ENCODE assay signal across 24 cellular contexts in genomic region chr3:45491344-45491743, GRCh38.
DNase-seq lines count a peak whose midpoint lies in the region; ATAC-seq and TF ChIP-seq lines count a peak whose summit lies in the region.
"Had no signal": no experiment of that assay in that cellular context is flagged by ENCODE, and none has a peak within 500 bp of the region (broad histone marks: within the 10 kb centered on the region; RNA-seq: fewer than 3 reads in every experiment).

No MANE protein-coding gene starts in this region.

- no peak overlapping the region for H2BK12ac ChIP-seq in trophoblast cell (ENCODE audit: low read length)

- H2AFZ ChIP-seq in trophoblast cell (ENCODE audit: insufficient read depth, low read length, poor library complexity) (no peak overlapping the region), MM.1S (ENCODE audit: low read length) (no peak overlapping the region)
- H2AFZ ChIP-seq: GM23248 had no signal

- H3K79me2 ChIP-seq in trophoblast cell (ENCODE audit: control insufficient read depth, insufficient read depth, low read length, poor library complexity), result no peaks in the 10 kb centered on the region
- no peaks in the 10 kb centered on the region for H3K79me2 ChIP-seq in MM.1S (ENCODE audit: low read length)

- H3K23ac ChIP-seq in trophoblast cell (ENCODE audit: low read length), result no peak overlapping the region

- H3K27me3 ChIP-seq in trophoblast cell (ENCODE audit: insufficient read depth, low read length) (no peaks in the 10 kb centered on the region), MM.1S (replicated peaks; ENCODE audit: insufficient read depth, low read length) (no peaks in the 10 kb centered on the region)
- H3K27me3 ChIP-seq: ascending aorta, gastrocnemius medialis, tibial nerve had no signal

- ATAC-seq in activated naive CD8-positive, alpha-beta T cell treated with anti-CD3 and anti-CD28 coated beads, Interleukin-2, amount 50 U/mL, for 24 hours, result peak; percentile 69
- ATAC-seq in activated T-cell treated with anti-CD3 and anti-CD28 coated beads, Interleukin-2, amount 50 U/mL, for 4 hours, result peak; percentile 63 to 67
- ATAC-seq: gastrocnemius medialis; stimulated activated naive B cell treated with anti-CD40 and anti-IgM and Interleukin-4, amounts not matched to agents 10 μg/mL and 1 μg/mL and 100 μg/mL, for 72 hours had no signal

- DNase-seq in activated naive CD8-positive, alpha-beta T cell treated with anti-CD3 and anti-CD28 coated beads, Interleukin-2, amount 50 U/mL, for 24 hours, result no peak
- DNase-seq in activated naive CD8-positive, alpha-beta T cell treated with anti-CD3 and anti-CD28 coated beads for 36 hours, result no peak
- DNase-seq in activated T-cell treated with anti-CD3 and anti-CD28 coated beads, Interleukin-2, amount 50 U/mL, for 4 hours, result no peak
- peak; percentile 52 to 70 for DNase-seq in trophoblast cell
- DNase-seq in DMS53 treated with DMSO at 0.1 percent for 48 hours (lab: John Stamatoyannopoulos, UW; ENCODE audit: unreplicated experiment), result no peak
- DNase-seq in MM.1S, result no peak
- DNase-seq: activated CD8-positive, alpha-beta memory T cell treated with anti-CD3 and anti-CD28 coated beads for 24 hours; activated gamma-delta T cell treated with Interleukin-2 at 50 U/mL for 16 hours; CD8-positive, alpha-beta memory T cell; DMS53; effector CD4-positive, alpha-beta T cell; gastrocnemius medialis; GM23248; NCI-H1436 treated with DMSO at 0.1 percent for 48 hours; NCI-H69; occipital lobe; Right ventricle myocardium superior; small intestine; stimulated activated naive B cell treated with anti-CD40 and anti-IgM and Interleukin-4, amounts not matched to agents 10 μg/mL and 1 μg/mL and 100 μg/mL, for 72 hours; SW 1271 had no signal

- H3K4me1 Mint-ChIP-seq in activated naive CD8-positive, alpha-beta T cell treated with anti-CD3 and anti-CD28 coated beads, Interleukin-2, amount 50 U/mL, for 24 hours, result peaks cover 5% of the 10 kb centered on the region
- H3K4me1 Mint-ChIP-seq in activated naive CD8-positive, alpha-beta T cell treated with anti-CD3 and anti-CD28 coated beads for 36 hours, result peaks cover 8% of the 10 kb centered on the region
- H3K4me1 Mint-ChIP-seq in activated T-cell treated with anti-CD3 and anti-CD28 coated beads, Interleukin-2, amount 50 U/mL, for 4 hours (ENCODE audit: low read depth), result peaks cover 7% of the 10 kb centered on the region
- peaks cover 10% of the 10 kb centered on the region for H3K4me1 Mint-ChIP-seq in stimulated activated naive CD8-positive, alpha-beta T cell treated with anti-CD3 and anti-CD28 coated beads, Interleukin-15, Interleukin-2, amounts not matched to agents 100 ng/mL and 50 ng/mL, for 24 hours (ENCODE audit: low read depth)
- H3K4me1 Mint-ChIP-seq: stimulated activated naive B cell treated with anti-CD40 and anti-IgM and Interleukin-4, amounts not matched to agents 10 μg/mL and 1 μg/mL and 100 μg/mL, for 72 hours had no signal

- H3K27ac ChIP-seq in trophoblast cell (ENCODE audit: low read depth, low read length) (no peak overlapping the region), MM.1S (ENCODE audit: low read length) (no peak overlapping the region)
- H3K27ac ChIP-seq: ascending aorta, gastrocnemius medialis, GM23248, HL-60, tibial nerve had no signal

- H3K4me1 ChIP-seq in trophoblast cell (ENCODE audit: control insufficient read depth in 1 of 2, insufficient read depth in 2 of 2, low read length in 2 of 2) (peaks cover 4 to 18% of the 10 kb centered on the region in 2 experiments), MM.1S (ENCODE audit: low read length) (no peaks in the 10 kb centered on the region)
- H3K4me1 ChIP-seq: ascending aorta, tibial nerve had no signal

- H4K20me1 ChIP-seq in MM.1S (ENCODE audit: insufficient read depth, low read length), result no peaks in the 10 kb centered on the region

- H4K91ac ChIP-seq in trophoblast cell (ENCODE audit: low read depth, low read length), result no peak overlapping the region

- TF ChIP-seq CTCF in MM.1S (IDR thresholded peaks at IDR 0.05; ENCODE audit: low read length), result no peak

- no peak overlapping the region for H2BK120ac ChIP-seq in trophoblast cell (ENCODE audit: insufficient read depth, low read length, poor library complexity)

- H4K12ac ChIP-seq in trophoblast cell (ENCODE audit: low read depth, low read length), result no peak overlapping the region

- H4K8ac ChIP-seq in trophoblast cell (ENCODE audit: low read depth, low read length), result no peak overlapping the region

- no peaks in the 10 kb centered on the region for H3K27me3 Mint-ChIP-seq in activated naive CD8-positive, alpha-beta T cell treated with anti-CD3 and anti-CD28 coated beads, Interleukin-2, amount 50 U/mL, for 24 hours
- H3K27me3 Mint-ChIP-seq in activated naive CD8-positive, alpha-beta T cell treated with anti-CD3 and anti-CD28 coated beads for 36 hours, result no peaks in the 10 kb centered on the region
- no peaks in the 10 kb centered on the region for H3K27me3 Mint-ChIP-seq in activated T-cell treated with anti-CD3 and anti-CD28 coated beads, Interleukin-2, amount 50 U/mL, for 4 hours (ENCODE audit: low read depth)
- H3K27me3 Mint-ChIP-seq in stimulated activated naive CD8-positive, alpha-beta T cell treated with anti-CD3 and anti-CD28 coated beads, Interleukin-15, Interleukin-2, amounts not matched to agents 100 ng/mL and 50 ng/mL, for 24 hours, result no peaks in the 10 kb centered on the region
- H3K27me3 Mint-ChIP-seq: CD8-positive, alpha-beta memory T cell; stimulated activated naive B cell treated with anti-CD40 and anti-IgM and Interleukin-4, amounts not matched to agents 10 μg/mL and 1 μg/mL and 100 μg/mL, for 72 hours had no signal

- no peak overlapping the region for H3K27ac Mint-ChIP-seq in activated naive CD8-positive, alpha-beta T cell treated with anti-CD3 and anti-CD28 coated beads, Interleukin-2, amount 50 U/mL, for 24 hours
- H3K27ac Mint-ChIP-seq in activated naive CD8-positive, alpha-beta T cell treated with anti-CD3 and anti-CD28 coated beads for 36 hours, result no peak overlapping the region
- peak overlapping the region; percentile 33 for H3K27ac Mint-ChIP-seq in stimulated activated naive CD8-positive, alpha-beta T cell treated with anti-CD3 and anti-CD28 coated beads, Interleukin-15, Interleukin-2, amounts not matched to agents 100 ng/mL and 50 ng/mL, for 24 hours
- H3K27ac Mint-ChIP-seq: stimulated activated naive B cell treated with anti-CD40 and anti-IgM and Interleukin-4, amounts not matched to agents 10 μg/mL and 1 μg/mL and 100 μg/mL, for 72 hours had no signal

- H3K14ac ChIP-seq in trophoblast cell (ENCODE audit: low read length), result no peak overlapping the region

- H2BK5ac ChIP-seq in trophoblast cell (ENCODE audit: low read depth, low read length, poor library complexity), result no peak overlapping the region

- no CpG with 5 or more reads among the region's 8 CpGs for WGBS in trophoblast cell (ENCODE audit: extremely low coverage, insufficient coverage, insufficient read length)

- H3K4ac ChIP-seq in trophoblast cell (ENCODE audit: low read depth, low read length), result no peak overlapping the region

- H3K9ac ChIP-seq in trophoblast cell (ENCODE audit: low read length), result no peak overlapping the region
- H3K9ac ChIP-seq in MM.1S (ENCODE audit: low read length), result no peak overlapping the region
- H3K9ac ChIP-seq: GM23248 had no signal

- no peaks in the 10 kb centered on the region for H3K9me2 ChIP-seq in MM.1S (replicated peaks; ENCODE audit: insufficient read depth, low read length)

- peaks cover 5% of the 10 kb centered on the region for H3K79me1 ChIP-seq in trophoblast cell (ENCODE audit: low read length)

- H2AK5ac ChIP-seq in trophoblast cell (ENCODE audit: low read length), result peak overlapping the region; percentile 5

- H3K36me3 Mint-ChIP-seq in activated naive CD8-positive, alpha-beta T cell treated with anti-CD3 and anti-CD28 coated beads, Interleukin-2, amount 50 U/mL, for 24 hours (ENCODE audit: low read depth), result peaks cover 25% of the 10 kb centered on the region
- H3K36me3 Mint-ChIP-seq in activated naive CD8-positive, alpha-beta T cell treated with anti-CD3 and anti-CD28 coated beads for 36 hours, result peaks cover 8% of the 10 kb centered on the region
- peaks cover 27% of the 10 kb centered on the region for H3K36me3 Mint-ChIP-seq in activated T-cell treated with anti-CD3 and anti-CD28 coated beads, Interleukin-2, amount 50 U/mL, for 4 hours (ENCODE audit: insufficient read depth)
- H3K36me3 Mint-ChIP-seq in stimulated activated naive CD8-positive, alpha-beta T cell treated with anti-CD3 and anti-CD28 coated beads, Interleukin-15, Interleukin-2, amounts not matched to agents 100 ng/mL and 50 ng/mL, for 24 hours (ENCODE audit: low read depth), result peaks cover 52% of the 10 kb centered on the region

- no peaks in the 10 kb centered on the region for H3K9me3 Mint-ChIP-seq in activated naive CD8-positive, alpha-beta T cell treated with anti-CD3 and anti-CD28 coated beads, Interleukin-2, amount 50 U/mL, for 24 hours
- no peaks in the 10 kb centered on the region for H3K9me3 Mint-ChIP-seq in activated naive CD8-positive, alpha-beta T cell treated with anti-CD3 and anti-CD28 coated beads for 36 hours
- H3K9me3 Mint-ChIP-seq in activated T-cell treated with anti-CD3 and anti-CD28 coated beads, Interleukin-2, amount 50 U/mL, for 4 hours, result no peaks in the 10 kb centered on the region
- no peaks in the 10 kb centered on the region for H3K9me3 Mint-ChIP-seq in stimulated activated naive CD8-positive, alpha-beta T cell treated with anti-CD3 and anti-CD28 coated beads, Interleukin-15, Interleukin-2, amounts not matched to agents 100 ng/mL and 50 ng/mL, for 24 hours
- H3K9me3 Mint-ChIP-seq: CD8-positive, alpha-beta memory T cell; stimulated activated naive B cell treated with anti-CD40 and anti-IgM and Interleukin-4, amounts not matched to agents 10 μg/mL and 1 μg/mL and 100 μg/mL, for 72 hours had no signal

- H3K4me2 ChIP-seq in trophoblast cell (ENCODE audit: low read length), result no peak overlapping the region
- H3K4me2 ChIP-seq in MM.1S (ENCODE audit: low read depth, low read length), result no peak overlapping the region

- H3K9me3 ChIP-seq in trophoblast cell (ENCODE audit: insufficient read depth, low read depth, low read length) (no peaks in the 10 kb centered on the region), MM.1S (replicated peaks; ENCODE audit: insufficient read depth, low read length) (no peaks in the 10 kb centered on the region)
- H3K9me3 ChIP-seq: ascending aorta, gastrocnemius medialis, tibial nerve had no signal

- H3K18ac ChIP-seq in trophoblast cell (ENCODE audit: low read length), result no peak overlapping the region

- H3K4me3 ChIP-seq in trophoblast cell (ENCODE audit: low read depth, low read length) (no peak overlapping the region), MM.1S (ENCODE audit: low read length) (no peak overlapping the region)
- H3K4me3 ChIP-seq: ascending aorta, gastrocnemius medialis, GM23248, tibial nerve had no signal

- no peaks in the 10 kb centered on the region for H3F3A ChIP-seq in MM.1S (ENCODE audit: insufficient read depth, low read length)

- H3K36me3 ChIP-seq in trophoblast cell (ENCODE audit: control insufficient read depth in 1 of 2, insufficient read depth in 2 of 2, low read length in 2 of 2) (peaks cover 4 to 9% of the 10 kb centered on the region in 2 experiments), MM.1S (replicated peaks; ENCODE audit: insufficient read depth, low read length) (no peaks in the 10 kb centered on the region)

- H3K4me3 Mint-ChIP-seq in activated naive CD8-positive, alpha-beta T cell treated with anti-CD3 and anti-CD28 coated beads, Interleukin-2, amount 50 U/mL, for 24 hours, result no peak overlapping the region
- no peak overlapping the region for H3K4me3 Mint-ChIP-seq in activated naive CD8-positive, alpha-beta T cell treated with anti-CD3 and anti-CD28 coated beads for 36 hours
- no peak overlapping the region for H3K4me3 Mint-ChIP-seq in activated T-cell treated with anti-CD3 and anti-CD28 coated beads, Interleukin-2, amount 50 U/mL, for 4 hours
- H3K4me3 Mint-ChIP-seq in stimulated activated naive CD8-positive, alpha-beta T cell treated with anti-CD3 and anti-CD28 coated beads, Interleukin-15, Interleukin-2, amounts not matched to agents 100 ng/mL and 50 ng/mL, for 24 hours, result no peak overlapping the region
- H3K4me3 Mint-ChIP-seq: CD8-positive, alpha-beta memory T cell; stimulated activated naive B cell treated with anti-CD40 and anti-IgM and Interleukin-4, amounts not matched to agents 10 μg/mL and 1 μg/mL and 100 μg/mL, for 72 hours had no signal

Comparison
In these comparisons a context has a peak if more than half of its experiments do, and no peak if none do; other contexts are left out.
1. DNase-seq: peak in trophoblast cell (2 of 2); none in activated naive CD8-positive, alpha-beta T cell treated with anti-CD3 and anti-CD28 coated beads, Interleukin-2, amount 50 U/mL, for 24 hours (single experiment), activated naive CD8-positive, alpha-beta T cell treated with anti-CD3 and anti-CD28 coated beads for 36 hours (single experiment), activated T-cell treated with anti-CD3 and anti-CD28 coated beads, Interleukin-2, amount 50 U/mL, for 4 hours (single experiment), DMS53 treated with DMSO at 0.1 percent for 48 hours (single experiment) and MM.1S (single experiment).